In genomic region chr1:15452216-15452615, GRCh38 we compare ENCODE assay signal across 15 cellular contexts. TPM values are rescaled to one million over a fixed set of nuclear protein-coding genes. Genes with fewer than 3 reads are reported as not detected.
DNase-seq lines count a peak whose midpoint lies in the region; ATAC-seq and TF ChIP-seq lines count a peak whose summit lies in the region.
"Had no signal": no experiment of that assay in that cellular context is flagged by ENCODE, and none has a peak within 500 bp of the region (broad histone marks: within the 10 kb centered on the region; RNA-seq: fewer than 3 reads in every experiment).

No MANE protein-coding gene starts in this region.

- no peak for TF ChIP-seq CTCF in fibroblast of mammary gland (conservative IDR thresholded peaks at IDR 0.05; ENCODE audit: control insufficient read depth, insufficient read depth, low read depth, low read length)
- TF ChIP-seq CTCF in MCF 10A (IDR thresholded peaks at IDR 0.05; ENCODE audit: unreplicated experiment): no peak

- H3K4me3 ChIP-seq in fibroblast of mammary gland (ENCODE audit: control insufficient read depth, low read depth, low read length): no peak overlapping the region
- H3K4me3 ChIP-seq: SK-N-MC had no signal

- peaks cover 59% of the 10 kb centered on the region for H3K27me3 Mint-ChIP-seq in stimulated activated memory B cell treated with anti-CD40 and anti-IgM and Interleukin-4, amounts not matched to agents 10 μg/mL and 1 μg/mL and 100 μg/mL, for 72 hours
- H3K27me3 Mint-ChIP-seq in MCF 10A (ENCODE audit: insufficient read depth, unreplicated experiment): no peaks in the 10 kb centered on the region

- CTCF ChIA-PET in MCF 10A (lab: Yijun Ruan, JAX): interaction anchor here (0.6 to 0.7 kb wide), 3 partner anchors 21 to 1318 kb away, joined by 3 read pairs; no protein-coding TSS in a partner anchor

- H3K4me3 Mint-ChIP-seq in stimulated activated memory B cell treated with anti-CD40 and anti-IgM and Interleukin-4, amounts not matched to agents 10 μg/mL and 1 μg/mL and 100 μg/mL, for 72 hours: no peak overlapping the region
- H3K4me3 Mint-ChIP-seq in MCF 10A (ENCODE audit: unreplicated experiment): no peak overlapping the region

- no TSS peak for BruUV-seq in MCF 10A (replicated peaks; lab: Mats Ljungman, UMichigan)

- peak; percentile 41 for DNase-seq in HCEC 1CT
- peak; percentile 23 for DNase-seq in RPMI7951 (ENCODE audit: low read depth)
- DNase-seq in fibroblast of mammary gland (ENCODE audit: low read depth): peak; percentile 52
- peak; percentile 27 for DNase-seq in stromal cell of bone marrow (ENCODE audit: low read depth)
- no peak for DNase-seq in NCI-H526 treated with DMSO at 0.1 percent for 48 hours (lab: John Stamatoyannopoulos, UW)
- no peak for DNase-seq in MCF 10A (ENCODE audit: unreplicated experiment)
- DNase-seq: DND-41, NCI-H1417 treated with DMSO at 0.1 percent for 48 hours, NCI-H2029, NCI-H2171 treated with DMSO at 0.1 percent for 48 hours, NCI-H82, Right ventricle myocardium superior had no signal

- H3K27ac Mint-ChIP-seq in stimulated activated memory B cell treated with anti-CD40 and anti-IgM and Interleukin-4, amounts not matched to agents 10 μg/mL and 1 μg/mL and 100 μg/mL, for 72 hours: no peak overlapping the region
- no peak overlapping the region for H3K27ac Mint-ChIP-seq in MCF 10A (ENCODE audit: low read depth, unreplicated experiment)

- no peaks in the 10 kb centered on the region for H3K4me1 Mint-ChIP-seq in stimulated activated memory B cell treated with anti-CD40 and anti-IgM and Interleukin-4, amounts not matched to agents 10 μg/mL and 1 μg/mL and 100 μg/mL, for 72 hours
- peaks cover 5% of the 10 kb centered on the region for H3K4me1 Mint-ChIP-seq in MCF 10A (ENCODE audit: insufficient read depth, unreplicated experiment)

- H3K9me3 Mint-ChIP-seq in stimulated activated memory B cell treated with anti-CD40 and anti-IgM and Interleukin-4, amounts not matched to agents 10 μg/mL and 1 μg/mL and 100 μg/mL, for 72 hours: no peaks in the 10 kb centered on the region
- no peaks in the 10 kb centered on the region for H3K9me3 Mint-ChIP-seq in MCF 10A (ENCODE audit: unreplicated experiment)

- intact Hi-C loops in MCF 10A (cut with micrococcal nuclease): no loop called here

- no peak for ATAC-seq in stimulated activated memory B cell treated with anti-CD40 and anti-IgM and Interleukin-4, amounts not matched to agents 10 μg/mL and 1 μg/mL and 100 μg/mL, for 72 hours

- no peaks in the 10 kb centered on the region for H3K36me3 Mint-ChIP-seq in stimulated activated memory B cell treated with anti-CD40 and anti-IgM and Interleukin-4, amounts not matched to agents 10 μg/mL and 1 μg/mL and 100 μg/mL, for 72 hours
- H3K36me3 Mint-ChIP-seq in MCF 10A (ENCODE audit: insufficient read depth, unreplicated experiment): no peaks in the 10 kb centered on the region

- POLR2A ChIA-PET in MCF 10A (lab: Yijun Ruan, JAX): no interaction called here

RNA-seq across cellular contexts. Expression of gene CELA2A, which starts 4.3 kb away (rescaled TPM):
- not detected in 2 replicates for total RNA-seq in RPMI7951 (2014; rRNA removed; shearing (Covaris generic))
- not detected in 2 replicates for total RNA-seq in MCF 10A (2022)
- total RNA-seq: NCI-H460, Right ventricle myocardium superior had no signal

RNA-seq across cellular contexts. Expression of gene CTRC, which starts 14.0 kb away (rescaled TPM):
- 0.12 TPM in 1 of 2 replicates, not detected in the other for total RNA-seq in RPMI7951 (2014; rRNA removed; shearing (Covaris generic))
- total RNA-seq in MCF 10A (2022): not detected in 2 replicates
- total RNA-seq: NCI-H460, Right ventricle myocardium superior had no signal

RNA-seq across cellular contexts. Expression of gene CELA2B, which starts 23.7 kb away (rescaled TPM):
- total RNA-seq in RPMI7951 (2014; rRNA removed; shearing (Covaris generic)): not detected in 2 replicates
- not detected in 2 replicates for total RNA-seq in MCF 10A (2022)
- total RNA-seq: NCI-H460, Right ventricle myocardium superior had no signal

RNA-seq across cellular contexts. Expression of gene EFHD2, which starts 42.5 kb away (rescaled TPM):
- total RNA-seq in RPMI7951 (2014; rRNA removed; shearing (Covaris generic)): 52.5 and 70.9 TPM in 2 replicates
- 45.1 and 48.5 TPM in 2 replicates for total RNA-seq in MCF 10A (2022)

Comparison
In these comparisons a context has a peak if more than half of its experiments do, and no peak if none do; other contexts are left out.
1. DNase-seq: peak in HCEC 1CT (single experiment), RPMI7951 (single experiment), fibroblast of mammary gland (single experiment) and stromal cell of bone marrow (single experiment); none in NCI-H526 treated with DMSO at 0.1 percent for 48 hours (single experiment) and MCF 10A (single experiment).